8 cellular contexts compared by ENCODE assay signal in the genomic region with DNA sequence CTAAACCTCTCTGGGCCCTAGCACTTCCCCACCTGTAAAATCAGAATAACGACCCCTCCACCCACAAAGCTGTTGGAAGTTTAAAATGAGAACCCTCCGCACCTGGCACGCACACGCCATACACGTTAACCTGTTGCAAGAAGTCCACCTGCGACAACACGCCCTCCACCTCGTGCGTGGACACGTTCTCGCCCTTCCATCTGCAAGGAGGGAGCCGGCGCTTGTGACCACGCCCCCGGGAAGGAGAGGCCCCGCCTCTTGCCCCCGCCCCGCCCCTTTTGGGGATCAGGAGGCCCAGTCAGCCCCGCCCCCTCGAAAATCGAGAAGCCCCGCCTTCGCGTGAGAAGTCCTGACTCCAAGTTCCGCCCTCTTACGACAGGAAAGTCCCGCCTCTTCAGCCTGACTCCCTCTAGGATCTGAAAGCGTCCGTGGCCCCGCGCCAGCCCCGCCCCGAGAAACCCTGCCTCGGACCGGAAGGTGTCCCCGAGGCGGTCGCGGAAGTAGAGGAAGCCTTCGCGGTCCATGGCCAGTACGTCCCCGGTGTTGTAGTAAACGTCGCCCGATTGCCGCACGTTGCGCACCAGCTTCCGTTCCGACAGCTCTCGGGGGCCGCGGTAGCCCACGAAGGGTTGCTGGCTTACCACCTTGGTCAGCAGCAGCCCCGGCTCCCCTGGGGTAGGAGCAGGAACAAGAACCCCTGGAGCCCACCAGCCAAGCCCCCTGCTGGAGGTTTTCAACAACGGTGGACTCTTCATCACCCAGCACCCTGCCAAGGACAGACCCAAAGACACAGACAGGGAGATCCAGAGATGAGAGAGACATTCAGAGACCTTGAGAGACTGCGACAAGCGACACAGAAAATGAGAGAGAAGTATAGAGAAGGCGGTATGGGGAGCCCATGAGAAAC. TPM values are rescaled to one million over a fixed set of nuclear protein-coding genes. Genes with fewer than 3 reads are reported as not detected.
DNase-seq lines count a peak whose midpoint lies in the region; ATAC-seq, FAIRE-seq and TF ChIP-seq lines count a peak whose summit lies in the region.

No MANE protein-coding gene starts in this region.

- TF ChIP-seq CTCF in Loucy (conservative IDR thresholded peaks at IDR 0.05; ENCODE audit: low read length) (peak; percentile 52), RWPE2 (IDR thresholded peaks at IDR 0.05; ENCODE audit: poor library complexity, severe bottlenecking) (no peak), fibroblast of villous mesenchyme (IDR thresholded peaks at IDR 0.05; ENCODE audit: insufficient read depth, low read depth, low read length) (peak; percentile 51), neural cell (IDR thresholded peaks at IDR 0.05; ENCODE audit: poor library complexity, severe bottlenecking) (peak; percentile 57)

- DNase-seq in G401 (ENCODE audit: low spot score) (peak; percentile 99), H54 (ENCODE audit: insufficient read length, low spot score) (peak; percentile 84), RWPE2 (ENCODE audit: low spot score) (peak; percentile 100), activated gamma-delta T cell (lab: John Stamatoyannopoulos, UW) (peak; percentile 81), fibroblast of villous mesenchyme (ENCODE audit: low read depth) (peak; percentile 98)
- DNase-seq in stimulated activated naive CD8-positive, alpha-beta T cell treated with anti-CD3 and anti-CD28 coated beads, Interleukin-15, amount 100 ng/mL, for 72 hours: peak; percentile 96 to 99

- H2AFZ ChIP-seq in Loucy (ENCODE audit: low read length): peak overlapping the region; percentile 77
- H2AFZ ChIP-seq in neural cell (ENCODE audit: low read depth, low read length): peak overlapping the region; percentile 62

- H3K4me2 ChIP-seq in Loucy (ENCODE audit: low read depth, low read length, poor library complexity, severe bottlenecking): peak overlapping the region; percentile 72
- H3K4me2 ChIP-seq in neural cell (ENCODE audit: low read length): peak overlapping the region; percentile 58

- H3K4me3 Mint-ChIP-seq in stimulated activated naive CD8-positive, alpha-beta T cell treated with anti-CD3 and anti-CD28 coated beads, Interleukin-15, amount 100 ng/mL, for 72 hours: peak overlapping the region; percentile 93 to 99

- peak; percentile 98 for ATAC-seq in RWPE2 (ENCODE audit: low read depth)
- ATAC-seq in stimulated activated naive CD8-positive, alpha-beta T cell treated with anti-CD3 and anti-CD28 coated beads, Interleukin-15, amount 100 ng/mL, for 72 hours: peak; percentile 98

- peaks cover 3% of the 10 kb centered on the region; the same call in 1 of the 2 replicates for H3F3A ChIP-seq in Loucy (ENCODE audit: low read depth)
- no peaks in the 10 kb centered on the region for H3F3A ChIP-seq in neural cell (ENCODE audit: insufficient read depth, low read length, poor library complexity, severe bottlenecking)

- H3K9me2 ChIP-seq in Loucy (replicated peaks; ENCODE audit: low read depth, low read length) (no peaks in the 10 kb centered on the region), neural cell (ENCODE audit: insufficient read depth, low read length) (no peaks in the 10 kb centered on the region)

- H3K4me3 ChIP-seq in Loucy (ENCODE audit: low read length, poor library complexity, severe bottlenecking): peak overlapping the region; percentile 73
- H3K4me3 ChIP-seq in RWPE2 (ENCODE audit: severe bottlenecking): peak overlapping the region; percentile 60
- H3K4me3 ChIP-seq in fibroblast of villous mesenchyme (ENCODE audit: low read depth, low read length): peak overlapping the region; percentile 74
- H3K4me3 ChIP-seq in neural cell (ENCODE audit: low read length): peak overlapping the region; percentile 68

- H3K79me2 ChIP-seq in Loucy (ENCODE audit: insufficient read depth, low read length) (no peaks in the 10 kb centered on the region), neural cell (replicated peaks; ENCODE audit: insufficient read depth, low read length) (no peaks in the 10 kb centered on the region)

- H3K4me1 ChIP-seq in Loucy (ENCODE audit: insufficient read depth, low read length, poor library complexity, severe bottlenecking) (peaks cover 14% of the 10 kb centered on the region), RWPE2 (ENCODE audit: insufficient read depth, poor library complexity, severe bottlenecking) (no peaks in the 10 kb centered on the region)

- H3K36me3 ChIP-seq in Loucy (ENCODE audit: insufficient read depth, low read length) (no peaks in the 10 kb centered on the region), RWPE2 (ENCODE audit: low read depth) (no peaks in the 10 kb centered on the region), neural cell (ENCODE audit: insufficient read depth, low read length) (no peaks in the 10 kb centered on the region)

- H3K9me3 Mint-ChIP-seq in stimulated activated naive CD8-positive, alpha-beta T cell treated with anti-CD3 and anti-CD28 coated beads, Interleukin-15, amount 100 ng/mL, for 72 hours: peaks cover 7 to 13% of the 10 kb centered on the region in 2 donors

- H3K27me3 ChIP-seq in Loucy (ENCODE audit: insufficient read depth, low read length, poor library complexity, severe bottlenecking) (no peaks in the 10 kb centered on the region), RWPE2 (ENCODE audit: insufficient read depth, poor library complexity, severe bottlenecking) (no peaks in the 10 kb centered on the region), neural cell (ENCODE audit: insufficient read depth, low read depth, low read length) (no peaks in the 10 kb centered on the region)

- no peak for FAIRE-seq in H54 (lab: Jason Lieb, UNC)

- TF ChIP-seq EP300 in neural cell (conservative IDR thresholded peaks at IDR 0.05; ENCODE audit: poor library complexity, severe bottlenecking): peak; percentile 67

- H3K27ac Mint-ChIP-seq in stimulated activated naive CD8-positive, alpha-beta T cell treated with anti-CD3 and anti-CD28 coated beads, Interleukin-15, amount 100 ng/mL, for 72 hours: peak overlapping the region; percentile 89 to 92

- H3K9ac ChIP-seq in Loucy (ENCODE audit: low read depth, low read length, poor library complexity, severe bottlenecking): peak overlapping the region; percentile 73
- peak overlapping the region; percentile 67 for H3K9ac ChIP-seq in neural cell (ENCODE audit: low read length)

- H3K27ac ChIP-seq in RWPE2 (ENCODE audit: poor library complexity, severe bottlenecking) (peak overlapping the region; percentile 49), neural cell (ENCODE audit: low read length) (peak overlapping the region; percentile 66)

- peaks cover 34% of the 10 kb centered on the region for H3K4me1 Mint-ChIP-seq in stimulated activated naive CD8-positive, alpha-beta T cell treated with anti-CD3 and anti-CD28 coated beads, Interleukin-15, amount 100 ng/mL, for 72 hours

- no peaks in the 10 kb centered on the region for H3K27me3 Mint-ChIP-seq in stimulated activated naive CD8-positive, alpha-beta T cell treated with anti-CD3 and anti-CD28 coated beads, Interleukin-15, amount 100 ng/mL, for 72 hours

- in situ Hi-C loops in G401 (cut with HindIII; ENCODE audit: low sequenced_read_pairs): no loop called here

- no peaks in the 10 kb centered on the region for H4K20me1 ChIP-seq in Loucy (ENCODE audit: insufficient read depth, low read length, poor library complexity, severe bottlenecking)
- H4K20me1 ChIP-seq in neural cell (ENCODE audit: insufficient read depth): no peaks in the 10 kb centered on the region

- peak; percentile 25 for TF ChIP-seq RAD21 in neural cell (conservative IDR thresholded peaks at IDR 0.05)

- TF ChIP-seq POLR2A in H54 (IDR thresholded peaks at IDR 0.05; ENCODE audit: low read depth, low read length): peak; percentile 74

- H3K9me3 ChIP-seq in Loucy (ENCODE audit: insufficient read depth, low read depth, low read length) (no peaks in the 10 kb centered on the region), RWPE2 (ENCODE audit: severe bottlenecking) (no peaks in the 10 kb centered on the region), neural cell (ENCODE audit: low read length) (no peaks in the 10 kb centered on the region)

TF ChIP-seq in neural cell, 6 proteins besides CTCF, POLR2A, EP300 and RAD21 (continues in another document):
- TF ChIP-seq POLR2AphosphoS5 (IDR thresholded peaks at IDR 0.05) (peak; percentile 74), SMC3 (conservative IDR thresholded peaks at IDR 0.05; ENCODE audit: poor library complexity) (peak; percentile 54), EZH2 (IDR thresholded peaks at IDR 0.05; ENCODE audit: borderline replicate concordance, insufficient read depth, low read length, poor library complexity, severe bottlenecking) (no peak), MXI1 (conservative IDR thresholded peaks at IDR 0.05; ENCODE audit: poor library complexity, severe bottlenecking) (peak; percentile 65), TAF1 (IDR thresholded peaks at IDR 0.05; ENCODE audit: low read depth) (peak; percentile 66)

RNA-seq across cellular contexts. Expression of a gene that starts 12.5 kb away (rescaled TPM):
- total RNA-seq in G401 (2014; rRNA removed; shearing (Covaris generic)): 12.0 and 28.6 TPM in 2 replicates
- total RNA-seq in fibroblast of villous mesenchyme: 3.0 and 4.5 TPM in 2 replicates
- polyA plus RNA-seq in neural cell: 14.9 and 19.7 TPM in 2 replicates
- polyA minus RNA-seq in neural cell: 3.4 and 5.6 TPM in 2 replicates

RNA-seq across cellular contexts. Expression of a gene that starts 20.3 kb away (rescaled TPM):
- 6.1 and 6.6 TPM in 2 replicates for total RNA-seq in G401 (2014; rRNA removed; shearing (Covaris generic))
- 4.7 and 6.1 TPM in 2 replicates for total RNA-seq in fibroblast of villous mesenchyme
- polyA plus RNA-seq in neural cell: 5.5 and 6.8 TPM in 2 replicates
- polyA minus RNA-seq in neural cell: 7.8 and 10.0 TPM in 2 replicates

RNA-seq across cellular contexts. Expression of a gene that starts 23.1 kb away (rescaled TPM):
- total RNA-seq in G401 (2014; rRNA removed; shearing (Covaris generic)): 12.8 and 22.3 TPM in 2 replicates
- 7.3 and 8.7 TPM in 2 replicates for total RNA-seq in fibroblast of villous mesenchyme
- 18.2 and 25.9 TPM in 2 replicates for polyA plus RNA-seq in neural cell
- 19.9 and 23.1 TPM in 2 replicates for polyA minus RNA-seq in neural cell

RNA-seq across cellular contexts. Expression of a gene that starts 32.4 kb away (rescaled TPM):
- 10.8 and 11.6 TPM in 2 replicates for total RNA-seq in G401 (2014; rRNA removed; shearing (Covaris generic))
- 16.8 and 17.4 TPM in 2 replicates for total RNA-seq in fibroblast of villous mesenchyme
- polyA plus RNA-seq in neural cell: 12.5 and 19.5 TPM in 2 replicates
- polyA minus RNA-seq in neural cell: 47.1 and 53.1 TPM in 2 replicates

RNA-seq across cellular contexts. Expression of a gene that starts 44.6 kb away (rescaled TPM):
- 579 and 1,015 TPM in 2 replicates for total RNA-seq in G401 (2014; rRNA removed; shearing (Covaris generic))
- 295 and 389 TPM in 2 replicates for total RNA-seq in fibroblast of villous mesenchyme
- polyA plus RNA-seq in neural cell: 227 and 256 TPM in 2 replicates
- 305 and 312 TPM in 2 replicates for polyA minus RNA-seq in neural cell

Comparison
In these comparisons a context has a peak if more than half of its experiments do, and no peak if none do; other contexts are left out.
1. Peak in every context shown above with its lines: DNase-seq, ATAC-seq, H3K4me3 ChIP-seq and H3K27ac ChIP-seq.